ENCODE assay signal across 10 cellular contexts in genomic region chr2:43239981-43240761, GRCh38. TPM values are rescaled to one million over a fixed set of nuclear protein-coding genes. Genes with fewer than 3 reads are reported as not detected.
A peak's percentile ranks its signal among the peaks of the same experiment; 100 is the strongest.
DNase-seq lines count a peak whose midpoint lies in the region; ATAC-seq and TF ChIP-seq lines count a peak whose summit lies in the region.
"Had no signal": no experiment of that assay in that cellular context is flagged by ENCODE, and none has a peak within 500 bp of the region (broad histone marks: within the 10 kb centered on the region; RNA-seq: fewer than 3 reads in every experiment).

No MANE protein-coding gene starts in this region.

- H3K36me3 Mint-ChIP-seq in IgD-negative memory B cell, result peaks cover 2% of the 10 kb centered on the region
- H3K36me3 Mint-ChIP-seq in dendritic cell treated with granulocyte-macrophage colony-stimulating factor and Interleukin-4, amounts not matched to agents 40 ng/mL and 50 ng/mL, for 4 days (ENCODE audit: low read depth), result peaks cover 6% of the 10 kb centered on the region

- no peaks in the 10 kb centered on the region for H3K4me1 ChIP-seq in psoas muscle

- peak overlapping the region; percentile 75 to 89 (median 86) for H3K27ac Mint-ChIP-seq in IgD-negative memory B cell
- H3K27ac Mint-ChIP-seq in dendritic cell treated with granulocyte-macrophage colony-stimulating factor and Interleukin-4, amounts not matched to agents 40 ng/mL and 50 ng/mL, for 4 days, result peak overlapping the region; percentile 94

- peak; percentile 16 for TF ChIP-seq CTCF in psoas muscle (IDR thresholded peaks at IDR 0.05)

- peak; percentile 63 for ATAC-seq in GM18498 (IDR thresholded peaks at IDR 0.05; ENCODE audit: unreplicated experiment)
- ATAC-seq in psoas muscle, result peak in 1 of 4 donors; percentile 27
- ATAC-seq in GM18858 (IDR thresholded peaks at IDR 0.05; ENCODE audit: unreplicated experiment), result no peak
- no peak for ATAC-seq in GM18517 (IDR thresholded peaks at IDR 0.05; ENCODE audit: unreplicated experiment)

- H3K4me3 ChIP-seq in psoas muscle, result no peak overlapping the region
- H3K4me3 ChIP-seq: lung had no signal

- no peaks in the 10 kb centered on the region for H3K27me3 ChIP-seq in psoas muscle (ENCODE audit: insufficient read depth in 3 of 3, low read length in 2 of 3)

- no peaks in the 10 kb centered on the region for H3K9me3 Mint-ChIP-seq in IgD-negative memory B cell
- H3K9me3 Mint-ChIP-seq in dendritic cell treated with granulocyte-macrophage colony-stimulating factor and Interleukin-4, amounts not matched to agents 40 ng/mL and 50 ng/mL, for 4 days, result no peaks in the 10 kb centered on the region

- H3K4me3 Mint-ChIP-seq in IgD-negative memory B cell, result peak overlapping the region in 3 of 4 donors; percentile 4 to 48 (median 13)
- H3K4me3 Mint-ChIP-seq in dendritic cell treated with granulocyte-macrophage colony-stimulating factor and Interleukin-4, amounts not matched to agents 40 ng/mL and 50 ng/mL, for 4 days, result peak overlapping the region; percentile 18

- 63 to 82% (median 69%) methylated on average over 13 of the region's 13 CpGs for WGBS in psoas muscle, 3 donors

- H3K27ac ChIP-seq in psoas muscle, result peak overlapping the region; percentile 46

- H3K27me3 Mint-ChIP-seq in IgD-negative memory B cell, result no peaks in the 10 kb centered on the region
- H3K27me3 Mint-ChIP-seq in dendritic cell treated with granulocyte-macrophage colony-stimulating factor and Interleukin-4, amounts not matched to agents 40 ng/mL and 50 ng/mL, for 4 days, result no peaks in the 10 kb centered on the region

- H3K9me3 ChIP-seq in psoas muscle, result no peaks in the 10 kb centered on the region

- no peak for DNase-seq in psoas muscle
- DNase-seq in activated CD4-positive, CD25-positive, alpha-beta regulatory T cell (lab: John Stamatoyannopoulos, UW), result no peak
- DNase-seq in kidney tubule cell (ENCODE audit: low spot score), result no peak
- DNase-seq: NK-92 treated with Interleukin-12 subunit alpha and Interleukin-12 subunit beta, amount 100 ng/mL, for 24 hours had no signal

- intact Hi-C loops in dendritic cell treated with granulocyte-macrophage colony-stimulating factor and Interleukin-4, amounts not matched to agents 40 ng/mL and 50 ng/mL, for 4 days (cut with micrococcal nuclease), result loop anchor here (10.0 kb wide), 1 partner anchor 165 kb away; no protein-coding TSS in a partner anchor
- intact Hi-C loops in psoas muscle (cut with DNase I), result no loop called here

- H3K4me1 Mint-ChIP-seq in IgD-negative memory B cell, result peaks cover 20 to 28% (median 27%) of the 10 kb centered on the region in 3 donors
- H3K4me1 Mint-ChIP-seq in dendritic cell treated with granulocyte-macrophage colony-stimulating factor and Interleukin-4, amounts not matched to agents 40 ng/mL and 50 ng/mL, for 4 days (ENCODE audit: low read depth), result peaks cover 71% of the 10 kb centered on the region

- H3K36me3 ChIP-seq in psoas muscle (ENCODE audit: insufficient read depth in 1 of 2, low read depth in 1 of 2), result no peaks in the 10 kb centered on the region

RNA-seq across cellular contexts. Expression of gene ZFP36L2, which starts 13.8 kb away (rescaled TPM):
- polyA plus RNA-seq in IgD-negative memory B cell, result 249 TPM
- total RNA-seq in psoas muscle, result 100 to 1,000 TPM in 1 of 4 donors, 10 to 100 TPM in 3; 48.9 to 103 (median 71.4) TPM
- 10 to 100 TPM; 26.3 to 36.7 (median 34.5) TPM for polyA plus RNA-seq in psoas muscle
